ENCODE assay signal across 33 cellular contexts in the genomic region with DNA sequence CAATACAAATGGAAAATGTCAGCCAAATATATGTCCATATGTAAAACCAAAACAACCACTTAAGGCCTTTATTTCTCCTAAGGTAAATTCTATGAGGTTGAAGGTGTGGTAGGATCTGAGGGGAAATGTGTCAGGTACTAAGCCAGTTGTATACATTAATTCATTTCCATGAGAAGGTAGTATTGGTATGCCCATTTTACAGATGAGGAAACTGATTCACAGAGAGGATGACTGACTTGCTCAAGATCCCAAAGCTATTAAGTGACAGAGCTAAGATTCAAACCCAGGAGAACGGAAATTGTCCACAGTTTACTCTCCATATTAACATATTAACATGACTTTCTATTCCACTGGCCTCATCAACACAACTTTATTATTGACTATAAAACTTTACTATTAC.
"Had no signal": no experiment of that assay in that cellular context is flagged by ENCODE, and none has a peak within 500 bp of the region (broad histone marks: within the 10 kb centered on the region; RNA-seq: fewer than 3 reads in every experiment).

No MANE protein-coding gene starts in this region.

- H3K4me3 Mint-ChIP-seq: activated CD4-positive, alpha-beta T cell treated with anti-CD3 and anti-CD28 coated beads, Interleukin-2, amount 10 ng/mL, durations not matched to agents 24 days and 14 days; activated CD8-positive, alpha-beta T cell treated with anti-CD3 and anti-CD28 coated beads for 36 hours; activated naive CD8-positive, alpha-beta T cell treated with anti-CD3 and anti-CD28 coated beads for 36 hours; activated T-cell treated with anti-CD3 and anti-CD28 coated beads, Interleukin-2, amount 50 U/mL, for 72 hours; activated T-helper 17 cell treated with anti-CD3 and anti-CD28 coated beads, Interleukin-2, amount 50 U/mL, for 72 hours; T-cell had no signal

- H3K36me3 ChIP-seq: brain microvascular endothelial cell, MG63, WERI-Rb-1 had no signal

- H3K27ac Mint-ChIP-seq: activated CD4-positive, alpha-beta T cell treated with anti-CD3 and anti-CD28 coated beads, Interleukin-2, amount 10 ng/mL, durations not matched to agents 24 days and 14 days; activated CD8-positive, alpha-beta T cell treated with anti-CD3 and anti-CD28 coated beads for 36 hours; activated naive CD8-positive, alpha-beta T cell treated with anti-CD3 and anti-CD28 coated beads for 36 hours; activated T-cell treated with anti-CD3 and anti-CD28 coated beads, Interleukin-2, amount 50 U/mL, for 72 hours; activated T-helper 17 cell treated with anti-CD3 and anti-CD28 coated beads, Interleukin-2, amount 50 U/mL, for 72 hours; T-cell had no signal

- DNase-seq: activated CD4-positive, alpha-beta T cell treated with anti-CD3 and anti-CD28 coated beads, Interleukin-2, amount 10 ng/mL, durations not matched to agents 24 days and 14 days; activated CD4-positive, alpha-beta T cell treated with anti-CD3 and anti-CD28 coated beads, Interleukin-2, amount 50 U/mL, for 4 hours; activated CD4-positive, CD25-positive, alpha-beta regulatory T cell; activated CD8-positive, alpha-beta T cell treated with anti-CD3 and anti-CD28 coated beads for 36 hours; activated effector memory CD4-positive, alpha-beta T cell treated with anti-CD3 and anti-CD28 coated beads, Interleukin-2, amount 50 U/mL, for 16 hours; activated naive CD4-positive, alpha-beta T cell; activated naive CD4-positive, alpha-beta T cell treated with anti-CD3 and anti-CD28 coated beads, Interleukin-2, amount 50 U/mL, for 16 hours; activated naive CD8-positive, alpha-beta T cell treated with anti-CD3 and anti-CD28 coated beads for 36 hours; activated T-cell treated with anti-CD3 and anti-CD28 coated beads, Interleukin-2, amount 50 U/mL, for 1 hour; activated T-cell treated with anti-CD3 and anti-CD28 coated beads, Interleukin-2, amount 50 U/mL, for 72 hours; amniotic stem cell; aorta; brain microvascular endothelial cell; central memory CD4-positive, alpha-beta T cell; Kasumi-1; NCI-H1048; NCI-H1105 treated with DMSO at 0.1 percent for 48 hours; NCI-H1436; NCI-H1694; NCI-H1930; NCI-H2081 treated with DMSO at 0.1 percent for 48 hours; NCI-H345; NCI-H524 treated with DMSO at 0.1 percent for 48 hours; PC-3; Peyer's patch; RPMI8226; SIG-M5; T-cell; T-helper 2 cell; T-helper 9 cell; WERI-Rb-1 had no signal

- H3K27me3 Mint-ChIP-seq: activated CD4-positive, alpha-beta T cell treated with anti-CD3 and anti-CD28 coated beads, Interleukin-2, amount 10 ng/mL, durations not matched to agents 24 days and 14 days; activated CD8-positive, alpha-beta T cell treated with anti-CD3 and anti-CD28 coated beads for 36 hours; activated naive CD8-positive, alpha-beta T cell treated with anti-CD3 and anti-CD28 coated beads for 36 hours; activated T-helper 17 cell treated with anti-CD3 and anti-CD28 coated beads, Interleukin-2, amount 50 U/mL, for 72 hours; T-cell had no signal

- H3K27ac ChIP-seq: Peyer's patch, WERI-Rb-1 had no signal

- H3K9me3 ChIP-seq: MG63, Peyer's patch had no signal

- ATAC-seq: activated CD8-positive, alpha-beta T cell treated with anti-CD3 and anti-CD28 coated beads for 36 hours; activated T-cell treated with anti-CD3 and anti-CD28 coated beads, Interleukin-2, amount 50 U/mL, for 72 hours; activated T-helper 17 cell treated with anti-CD3 and anti-CD28 coated beads, Interleukin-2, amount 50 U/mL, for 72 hours; PC-3; T-cell had no signal

- H3K27me3 ChIP-seq: brain microvascular endothelial cell, MG63, Peyer's patch had no signal

- H3K4me3 ChIP-seq: MG63, Peyer's patch had no signal

- H3K9me3 Mint-ChIP-seq: activated CD4-positive, alpha-beta T cell treated with anti-CD3 and anti-CD28 coated beads, Interleukin-2, amount 10 ng/mL, durations not matched to agents 24 days and 14 days; activated CD8-positive, alpha-beta T cell treated with anti-CD3 and anti-CD28 coated beads for 36 hours; activated naive CD8-positive, alpha-beta T cell treated with anti-CD3 and anti-CD28 coated beads for 36 hours; activated T-cell treated with anti-CD3 and anti-CD28 coated beads, Interleukin-2, amount 50 U/mL, for 72 hours; activated T-helper 17 cell treated with anti-CD3 and anti-CD28 coated beads, Interleukin-2, amount 50 U/mL, for 72 hours; T-cell had no signal
